In the genomic region with DNA sequence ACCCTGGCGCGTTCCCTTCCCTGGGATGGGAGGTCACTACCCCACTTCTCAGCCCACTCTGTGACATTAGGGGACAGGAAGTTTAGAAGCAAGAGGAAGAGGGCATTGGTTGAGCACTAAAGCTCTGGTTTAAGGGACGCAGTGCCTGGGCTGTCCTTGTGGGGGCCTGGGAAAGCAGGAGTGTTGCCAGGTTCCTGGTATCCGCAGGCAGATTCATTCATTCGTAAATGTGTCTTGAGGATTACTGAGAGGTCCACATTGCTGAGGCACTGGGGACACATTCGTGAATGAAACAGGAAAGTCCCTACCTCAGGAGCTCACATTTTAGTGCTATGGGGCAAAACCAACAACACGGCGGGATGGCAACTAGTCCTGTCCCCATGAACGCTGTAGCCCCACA, we compare ENCODE assay signal across 20 cellular contexts.
"Had no signal": no experiment of that assay in that cellular context is flagged by ENCODE, and none has a peak within 500 bp of the region (broad histone marks: within the 10 kb centered on the region; RNA-seq: fewer than 3 reads in every experiment).

No MANE protein-coding gene starts in this region.

- H3K4me3 ChIP-seq: dorsolateral prefrontal cortex, esophagus muscularis mucosa, gastrocnemius medialis, heart right ventricle, right atrium auricular region, sigmoid colon, skin epidermis, stomach, thoracic aorta, transverse colon had no signal

- H3K36me3 ChIP-seq: esophagus muscularis mucosa, gastrocnemius medialis, heart right ventricle, neutrophil, right atrium auricular region, sigmoid colon, stomach, thoracic aorta, transverse colon had no signal

- H3K4me1 ChIP-seq: gastrocnemius medialis had no signal

- H3K36me3 Mint-ChIP-seq: naive thymus-derived CD4-positive, alpha-beta T cell had no signal

- DNase-seq: cortex of kidney; dorsolateral prefrontal cortex; effector CD8-positive, alpha-beta T cell; gastrocnemius medialis; heart right ventricle; naive thymus-derived CD4-positive, alpha-beta T cell; nephron progenitor cell; sigmoid colon; stimulated activated CD4-positive, alpha-beta T cell treated with anti-CD3 and anti-CD28 coated beads, Interleukin-2, amount 100 ng/mL, for 24 hours; stimulated activated CD4-positive, alpha-beta T cell treated with anti-CD3 and anti-CD28 coated beads, Interleukin-4, amount 100 ng/mL, for 4 hours; stimulated activated naive CD4-positive, alpha-beta T cell; stomach; substantia nigra; transverse colon had no signal

- H3K9me3 Mint-ChIP-seq: nephron progenitor cell had no signal

- H3K27me3 ChIP-seq: esophagus muscularis mucosa, gastrocnemius medialis, right atrium auricular region, sigmoid colon, stomach, transverse colon had no signal

- H3K27ac Mint-ChIP-seq: naive thymus-derived CD4-positive, alpha-beta T cell; nephron progenitor cell had no signal

- ATAC-seq: gastrocnemius medialis; heart right ventricle; naive thymus-derived CD4-positive, alpha-beta T cell had no signal

- H3K9me3 ChIP-seq: esophagus muscularis mucosa, gastrocnemius medialis, heart right ventricle, neutrophil, right atrium auricular region, sigmoid colon, stomach, thoracic aorta, transverse colon had no signal

- H3K4me3 Mint-ChIP-seq: naive thymus-derived CD4-positive, alpha-beta T cell; nephron progenitor cell had no signal

- H3K27ac ChIP-seq: dorsolateral prefrontal cortex, epithelial cell of prostate, esophagus muscularis mucosa, gastrocnemius medialis, heart right ventricle, neutrophil, right atrium auricular region, sigmoid colon, skin epidermis, stomach, thoracic aorta, transverse colon had no signal
